Comparison of ENCODE assay signal across 13 cellular contexts in the genomic region with DNA sequence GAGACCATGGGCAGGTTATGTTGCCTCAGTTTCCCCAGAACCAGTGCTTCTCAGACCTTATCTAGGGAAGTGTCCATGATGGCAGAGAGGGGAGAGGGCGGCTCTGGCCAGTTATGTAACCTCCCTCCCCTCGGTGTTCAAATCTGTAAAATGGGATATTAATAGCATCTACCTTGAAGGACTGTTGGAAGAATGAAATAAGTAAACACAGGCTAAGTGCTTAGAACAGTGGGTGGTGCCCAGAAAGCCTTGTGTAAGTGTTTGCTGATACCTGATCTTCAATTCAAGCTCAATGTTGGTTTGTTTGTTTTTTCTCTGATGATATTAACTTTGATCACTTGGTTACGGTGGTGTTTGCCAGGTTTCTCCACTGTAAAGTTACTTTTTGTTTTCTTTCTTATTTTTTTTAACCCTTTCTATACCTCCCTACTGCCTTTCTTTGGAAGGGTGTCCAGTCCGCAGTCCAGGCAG. TPM values are rescaled to one million over a fixed set of nuclear protein-coding genes. Genes with fewer than 3 reads are reported as not detected.
DNase-seq lines count a peak whose midpoint lies in the region; ATAC-seq and TF ChIP-seq lines count a peak whose summit lies in the region.
"Had no signal": no experiment of that assay in that cellular context is flagged by ENCODE, and none has a peak within 500 bp of the region (broad histone marks: within the 10 kb centered on the region; RNA-seq: fewer than 3 reads in every experiment).

No MANE protein-coding gene starts in this region.

- no peak for TF ChIP-seq CTCF in foreskin fibroblast (IDR thresholded peaks at IDR 0.05; ENCODE audit: low read depth, low read length)
- TF ChIP-seq CTCF in WERI-Rb-1 (IDR thresholded peaks at IDR 0.05; ENCODE audit: low read depth, low read length) = no peak

- H3K27ac Mint-ChIP-seq in CD4-positive, CD25-positive, alpha-beta regulatory T cell = peak overlapping the region in 2 of 3 donors; percentile 41 to 53
- no peak overlapping the region for H3K27ac Mint-ChIP-seq in activated T-helper 2 cell treated with anti-CD3 and anti-CD28 coated beads, Interferon-gamma antibody, Interleukin-2, Interleukin-4, amounts not matched to agents 10 μg/mL and 5 μg/mL and 100 μg/mL, durations not matched to agents 14 hours and 24 hours and 36 hours
- H3K27ac Mint-ChIP-seq: activated T-cell treated with anti-CD3 and anti-CD28 coated beads, Interleukin-2, amount 50 U/mL, for 72 hours had no signal

- intact Hi-C loops in activated T-helper 2 cell treated with anti-CD3 and anti-CD28 coated beads, Interferon-gamma antibody, Interleukin-2, Interleukin-4, amounts not matched to agents 10 μg/mL and 5 μg/mL and 100 μg/mL, durations not matched to agents 14 hours and 24 hours and 36 hours (cut with micrococcal nuclease) = no loop called here

- no peaks in the 10 kb centered on the region for H3K27me3 ChIP-seq in CD4-positive, CD25-positive, alpha-beta regulatory T cell (ENCODE audit: control insufficient read depth, insufficient read depth, low read length)
- no peaks in the 10 kb centered on the region for H3K27me3 ChIP-seq in WERI-Rb-1 (ENCODE audit: insufficient read depth, low read depth, severe bottlenecking)

- no peak overlapping the region for H3K27ac ChIP-seq in CD4-positive, CD25-positive, alpha-beta regulatory T cell (ENCODE audit: insufficient read depth, low read length, poor library complexity, severe bottlenecking)
- H3K27ac ChIP-seq in epithelial cell of prostate (peak overlapping the region; percentile 65), WERI-Rb-1 (no peak overlapping the region)

- no peaks in the 10 kb centered on the region for H3K4me1 ChIP-seq in CD4-positive, CD25-positive, alpha-beta regulatory T cell (ENCODE audit: control insufficient read depth, insufficient read depth, low read length, poor library complexity, severe bottlenecking)

- DNase-seq in CD4-positive, CD25-positive, alpha-beta regulatory T cell = no peak
- peak; percentile 73 for DNase-seq in M059J (ENCODE audit: low read depth)
- peak; percentile 23 for DNase-seq in NCI-H774 (lab: John Stamatoyannopoulos, UW)
- DNase-seq in epithelial cell of prostate (ENCODE audit: low read depth, low spot score) = no peak
- DNase-seq in activated naive CD4-positive, alpha-beta T cell treated with anti-CD3 and anti-CD28 coated beads, Interleukin-2, amount 50 U/mL, for 16 hours = no peak
- DNase-seq in activated T-helper 2 cell treated with anti-CD3 and anti-CD28 coated beads, Interferon-gamma antibody, Interleukin-2, Interleukin-4, amounts not matched to agents 10 μg/mL and 5 μg/mL and 100 μg/mL, durations not matched to agents 14 hours and 24 hours and 36 hours (ENCODE audit: low spot score) = no peak
- DNase-seq in foreskin fibroblast = no peak
- no peak for DNase-seq in WERI-Rb-1
- DNase-seq: activated T-cell treated with anti-CD3 and anti-CD28 coated beads, Interleukin-2, amount 50 U/mL, for 72 hours; anterior cingulate cortex; effector CD4-positive, alpha-beta T cell; naive B cell; stimulated activated naive CD8-positive, alpha-beta T cell treated with anti-CD3 and anti-CD28 coated beads, Interleukin-15, amount 100 ng/mL, for 72 hours had no signal

- no peaks in the 10 kb centered on the region for H3K36me3 ChIP-seq in CD4-positive, CD25-positive, alpha-beta regulatory T cell (ENCODE audit: control insufficient read depth, insufficient read depth, low read length)
- no peaks in the 10 kb centered on the region for H3K36me3 ChIP-seq in WERI-Rb-1

- H3K9me3 ChIP-seq in CD4-positive, CD25-positive, alpha-beta regulatory T cell (ENCODE audit: control insufficient read depth in 2 of 2, low read length in 2 of 2) = no peaks in the 10 kb centered on the region
- no peaks in the 10 kb centered on the region for H3K9me3 ChIP-seq in WERI-Rb-1 (ENCODE audit: severe bottlenecking)

- H3K4me1 Mint-ChIP-seq in CD4-positive, CD25-positive, alpha-beta regulatory T cell = peaks cover 0 to 3% (median 1%) of the 10 kb centered on the region in 4 donors
- peaks cover 7% of the 10 kb centered on the region for H3K4me1 Mint-ChIP-seq in activated T-helper 2 cell treated with anti-CD3 and anti-CD28 coated beads, Interferon-gamma antibody, Interleukin-2, Interleukin-4, amounts not matched to agents 10 μg/mL and 5 μg/mL and 100 μg/mL, durations not matched to agents 14 hours and 24 hours and 36 hours (ENCODE audit: low read depth)

- no peak overlapping the region for H3K4me3 Mint-ChIP-seq in CD4-positive, CD25-positive, alpha-beta regulatory T cell
- no peak overlapping the region for H3K4me3 Mint-ChIP-seq in activated T-helper 2 cell treated with anti-CD3 and anti-CD28 coated beads, Interferon-gamma antibody, Interleukin-2, Interleukin-4, amounts not matched to agents 10 μg/mL and 5 μg/mL and 100 μg/mL, durations not matched to agents 14 hours and 24 hours and 36 hours (ENCODE audit: low read depth)
- H3K4me3 Mint-ChIP-seq: activated T-cell treated with anti-CD3 and anti-CD28 coated beads, Interleukin-2, amount 50 U/mL, for 72 hours; naive B cell; stimulated activated naive CD8-positive, alpha-beta T cell treated with anti-CD3 and anti-CD28 coated beads, Interleukin-15, amount 100 ng/mL, for 72 hours had no signal

- no peaks in the 10 kb centered on the region for H3K36me3 Mint-ChIP-seq in CD4-positive, CD25-positive, alpha-beta regulatory T cell
- no peaks in the 10 kb centered on the region for H3K36me3 Mint-ChIP-seq in activated T-helper 2 cell treated with anti-CD3 and anti-CD28 coated beads, Interferon-gamma antibody, Interleukin-2, Interleukin-4, amounts not matched to agents 10 μg/mL and 5 μg/mL and 100 μg/mL, durations not matched to agents 14 hours and 24 hours and 36 hours (ENCODE audit: low read depth)
- H3K36me3 Mint-ChIP-seq: naive B cell had no signal

- H3K9me3 Mint-ChIP-seq in CD4-positive, CD25-positive, alpha-beta regulatory T cell = no peaks in the 10 kb centered on the region
- H3K9me3 Mint-ChIP-seq in activated T-helper 2 cell treated with anti-CD3 and anti-CD28 coated beads, Interferon-gamma antibody, Interleukin-2, Interleukin-4, amounts not matched to agents 10 μg/mL and 5 μg/mL and 100 μg/mL, durations not matched to agents 14 hours and 24 hours and 36 hours = no peaks in the 10 kb centered on the region
- H3K9me3 Mint-ChIP-seq: activated T-cell treated with anti-CD3 and anti-CD28 coated beads, Interleukin-2, amount 50 U/mL, for 72 hours; naive B cell; stimulated activated naive CD8-positive, alpha-beta T cell treated with anti-CD3 and anti-CD28 coated beads, Interleukin-15, amount 100 ng/mL, for 72 hours had no signal

- peaks cover 9% of the 10 kb centered on the region for H3K27me3 Mint-ChIP-seq in CD4-positive, CD25-positive, alpha-beta regulatory T cell
- no peaks in the 10 kb centered on the region for H3K27me3 Mint-ChIP-seq in activated T-helper 2 cell treated with anti-CD3 and anti-CD28 coated beads, Interferon-gamma antibody, Interleukin-2, Interleukin-4, amounts not matched to agents 10 μg/mL and 5 μg/mL and 100 μg/mL, durations not matched to agents 14 hours and 24 hours and 36 hours (ENCODE audit: low read depth)

- ATAC-seq in CD4-positive, CD25-positive, alpha-beta regulatory T cell (ENCODE audit: low read depth in 2 of 2) = no peak
- ATAC-seq: activated T-cell treated with anti-CD3 and anti-CD28 coated beads, Interleukin-2, amount 50 U/mL, for 72 hours; stimulated activated naive CD8-positive, alpha-beta T cell treated with anti-CD3 and anti-CD28 coated beads, Interleukin-15, amount 100 ng/mL, for 72 hours had no signal

- H3K4me3 ChIP-seq in CD4-positive, CD25-positive, alpha-beta regulatory T cell (ENCODE audit: low read depth, low read length) = no peak overlapping the region
- H3K4me3 ChIP-seq in foreskin fibroblast (ENCODE audit: low read depth in 1 of 2, low read length in 2 of 2) = no peak overlapping the region
- no peak overlapping the region for H3K4me3 ChIP-seq in WERI-Rb-1 (ENCODE audit: low read depth, low read length)

RNA-seq across cellular contexts. Expression of gene EPHA2, which starts 34.9 kb away (rescaled TPM):
- not detected for total RNA-seq in CD4-positive, CD25-positive, alpha-beta regulatory T cell
- polyA plus RNA-seq in CD4-positive, CD25-positive, alpha-beta regulatory T cell = not detected
- total RNA-seq in M059J (2014; rRNA removed; shearing (Covaris generic)) = 136 and 212 TPM in 2 replicates
- total RNA-seq in activated T-helper 2 cell treated with anti-CD3 and anti-CD28 coated beads, Interferon-gamma antibody, Interleukin-2, Interleukin-4, amounts not matched to agents 10 μg/mL and 5 μg/mL and 100 μg/mL, durations not matched to agents 14 hours and 24 hours and 36 hours = not detected in 2 replicates

RNA-seq across cellular contexts. Expression of gene FAM131C, which starts 47.5 kb away (rescaled TPM):
- total RNA-seq in CD4-positive, CD25-positive, alpha-beta regulatory T cell = not detected
- under 1 TPM in 1 of 4 donors, not detected in 3; 0.26 TPM for polyA plus RNA-seq in CD4-positive, CD25-positive, alpha-beta regulatory T cell
- 0.71 and 1.7 TPM in 2 replicates for total RNA-seq in M059J (2014; rRNA removed; shearing (Covaris generic))
- 1.4 and 1.8 TPM in 2 replicates for total RNA-seq in activated T-helper 2 cell treated with anti-CD3 and anti-CD28 coated beads, Interferon-gamma antibody, Interleukin-2, Interleukin-4, amounts not matched to agents 10 μg/mL and 5 μg/mL and 100 μg/mL, durations not matched to agents 14 hours and 24 hours and 36 hours

Comparison
In these comparisons a context has a peak if more than half of its experiments do, and no peak if none do; other contexts are left out.
1. DNase-seq: peak in M059J (single experiment) and NCI-H774 (single experiment); none in CD4-positive, CD25-positive, alpha-beta regulatory T cell (0 of 3), epithelial cell of prostate (single experiment), activated naive CD4-positive, alpha-beta T cell treated with anti-CD3 and anti-CD28 coated beads, Interleukin-2, amount 50 U/mL, for 16 hours (single experiment), activated T-helper 2 cell treated with anti-CD3 and anti-CD28 coated beads, Interferon-gamma antibody, Interleukin-2, Interleukin-4, amounts not matched to agents 10 μg/mL and 5 μg/mL and 100 μg/mL, durations not matched to agents 14 hours and 24 hours and 36 hours (single experiment), foreskin fibroblast (0 of 2) and WERI-Rb-1 (single experiment).
2. RNA of gene EPHA2, which starts 34.9 kb away (total RNA-seq): 136 to 212 TPM in M059J; not detected in CD4-positive, CD25-positive, alpha-beta regulatory T cell (single experiment) and not detected in activated T-helper 2 cell treated with anti-CD3 and anti-CD28 coated beads, Interferon-gamma antibody, Interleukin-2, Interleukin-4, amounts not matched to agents 10 μg/mL and 5 μg/mL and 100 μg/mL, durations not matched to agents 14 hours and 24 hours and 36 hours; every median in the first group is over 100 times any median in the second.